Comparison of ENCODE assay signal across 23 cellular contexts in the genomic region with DNA sequence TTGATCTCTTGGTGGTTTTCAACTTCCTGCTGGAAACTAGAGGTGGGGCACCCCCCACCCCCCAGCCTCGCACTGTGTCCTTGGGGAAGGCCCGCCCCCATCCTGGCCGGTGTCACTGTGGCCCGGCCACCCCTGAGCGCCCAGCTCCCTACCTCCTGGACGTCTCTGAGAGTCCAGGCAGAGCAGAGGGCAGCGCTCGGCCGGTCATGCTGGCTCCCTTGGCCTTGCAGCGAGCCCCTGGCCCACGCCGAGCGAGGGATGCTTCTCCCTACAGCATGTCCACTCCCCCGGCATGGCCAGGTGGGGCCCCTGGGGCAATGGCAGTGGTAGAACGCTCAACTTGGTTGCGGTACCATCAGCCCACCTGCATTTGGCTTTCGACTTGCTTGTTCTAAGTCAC.
"Had no signal": no experiment of that assay in that cellular context is flagged by ENCODE, and none has a peak within 500 bp of the region (broad histone marks: within the 10 kb centered on the region; RNA-seq: fewer than 3 reads in every experiment).

No MANE protein-coding gene starts in this region.

- H3K4me3 Mint-ChIP-seq: dendritic cell treated with granulocyte-macrophage colony-stimulating factor and Interleukin-4, amounts not matched to agents 40 ng/mL and 50 ng/mL, for 4 days; immature natural killer cell; neural crest cell; WTC11 had no signal

- H3K9me3 ChIP-seq: body of pancreas, stomach, suprapubic skin, tibial nerve had no signal

- FAIRE-seq: TTC549, urothelium cell line had no signal

- H3K27ac ChIP-seq: body of pancreas, cardiac muscle cell, stomach, suprapubic skin, tibial nerve had no signal

- H3K9me3 Mint-ChIP-seq: activated T-helper 2 cell treated with anti-CD3 and anti-CD28 coated beads, Interferon-gamma antibody, Interleukin-2, Interleukin-4, amounts not matched to agents 10 μg/mL and 5 μg/mL and 100 μg/mL, durations not matched to agents 14 hours and 24 hours and 36 hours; dendritic cell treated with granulocyte-macrophage colony-stimulating factor and Interleukin-4, amounts not matched to agents 40 ng/mL and 50 ng/mL, for 4 days; immature natural killer cell; naive B cell; neural crest cell; WTC11 had no signal

- H3K36me3 Mint-ChIP-seq: naive B cell, WTC11 had no signal

- DNase-seq: activated naive CD4-positive, alpha-beta T cell; activated T-cell treated with anti-CD3 and anti-CD28 coated beads, Interleukin-2, amount 50 U/mL, for 1 hour; body of pancreas; effector CD8-positive, alpha-beta T cell; foreskin melanocyte; immature natural killer cell; naive B cell; stimulated activated CD4-positive, alpha-beta T cell treated with anti-CD3 and anti-CD28 coated beads, Interleukin-2, amount 100 ng/mL, for 48 hours; stimulated activated CD8-positive, alpha-beta memory T cell treated with anti-CD3 and anti-CD28 coated beads, Interleukin-4, amount 100 ng/mL, for 48 hours; stomach; T-helper 1 cell had no signal

- ATAC-seq: body of pancreas, left lobe of liver, WTC11 had no signal

- H3K27ac Mint-ChIP-seq: activated T-helper 2 cell treated with anti-CD3 and anti-CD28 coated beads, Interferon-gamma antibody, Interleukin-2, Interleukin-4, amounts not matched to agents 10 μg/mL and 5 μg/mL and 100 μg/mL, durations not matched to agents 14 hours and 24 hours and 36 hours; dendritic cell treated with granulocyte-macrophage colony-stimulating factor and Interleukin-4, amounts not matched to agents 40 ng/mL and 50 ng/mL, for 4 days; immature natural killer cell; WTC11 had no signal

- H3K27me3 Mint-ChIP-seq: naive B cell had no signal

- H3K4me1 ChIP-seq: body of pancreas had no signal

- H3K27me3 ChIP-seq: body of pancreas, stomach, suprapubic skin, tibial nerve had no signal

- H3K4me3 ChIP-seq: body of pancreas, cardiac muscle cell, lung, smooth muscle cell, stomach, suprapubic skin, tibial nerve had no signal

- H3K4me2 ChIP-seq: smooth muscle cell had no signal
